Comparison of ENCODE assay signal across 30 cellular contexts in the genomic region with DNA sequence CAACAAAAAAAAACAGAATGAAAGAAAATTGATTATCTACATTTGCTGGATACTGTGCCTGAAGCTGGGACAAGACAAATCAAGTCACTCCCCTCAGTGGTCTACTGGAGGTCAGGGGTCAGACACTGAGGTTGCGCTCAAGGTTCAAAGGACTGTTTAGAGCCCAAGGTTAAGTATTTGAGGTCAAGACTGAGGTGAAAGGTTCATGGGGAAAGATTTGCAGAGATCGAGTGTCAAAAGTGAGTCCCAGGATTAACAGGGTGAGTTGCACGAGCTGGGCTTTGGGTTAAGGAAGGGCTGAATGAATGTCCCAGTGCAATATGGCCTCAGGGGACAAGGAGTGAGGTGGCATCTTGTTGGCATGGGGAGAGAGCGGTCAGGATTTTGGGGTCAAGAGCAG. TPM values are rescaled to one million over a fixed set of nuclear protein-coding genes. Genes with fewer than 3 reads are reported as not detected.
"Had no signal": no experiment of that assay in that cellular context is flagged by ENCODE, and none has a peak within 500 bp of the region (broad histone marks: within the 10 kb centered on the region; RNA-seq: fewer than 3 reads in every experiment).

No MANE protein-coding gene starts in this region.

- H3K27ac ChIP-seq: ascending aorta, body of pancreas, SK-N-MC had no signal

- H3K27me3 Mint-ChIP-seq: activated CD8-positive, alpha-beta T cell treated with anti-CD3 and anti-CD28 coated beads for 36 hours had no signal

- H3K27me3 ChIP-seq: ascending aorta, body of pancreas had no signal

- H3K4me3 Mint-ChIP-seq: activated CD8-positive, alpha-beta T cell treated with anti-CD3 and anti-CD28 coated beads for 36 hours; activated T-cell treated with anti-CD3 and anti-CD28 coated beads, Interleukin-2, amount 50 U/mL, for 72 hours had no signal

- DNase-seq: activated CD4-positive, CD25-positive, alpha-beta regulatory T cell; activated CD8-positive, alpha-beta memory T cell treated with anti-CD3 and anti-CD28 coated beads, Interleukin-2, amount 50 U/mL, for 4 hours; activated CD8-positive, alpha-beta T cell treated with anti-CD3 and anti-CD28 coated beads for 36 hours; activated gamma-delta T cell treated with Interleukin-2 at 50 U/mL for 16 hours; activated naive CD4-positive, alpha-beta T cell treated with anti-CD3 and anti-CD28 coated beads, Interleukin-2, amount 50 U/mL, for 16 hours; activated T-cell treated with anti-CD3 and anti-CD28 coated beads, Interleukin-2, amount 50 U/mL, for 72 hours; body of pancreas; central memory CD4-positive, alpha-beta T cell; Karpas-422; MM.1S; NCI-H1105; NCI-H1436; NCI-H1694 treated with DMSO at 0.1 percent for 48 hours; NCI-H2029 treated with DMSO at 0.1 percent for 48 hours; NCI-H345; NCI-H510A; NCI-H526 treated with DMSO at 0.1 percent for 48 hours; NCI-H82; OCI-M1; RPMI8226; T-cell; T-helper 2 cell; T1000 had no signal

- H3K9me3 ChIP-seq: ascending aorta, body of pancreas had no signal

- H3K9me3 Mint-ChIP-seq: activated CD8-positive, alpha-beta T cell treated with anti-CD3 and anti-CD28 coated beads for 36 hours; T-cell had no signal

- H3K4me3 ChIP-seq: ascending aorta, body of pancreas, SK-N-MC had no signal

- ATAC-seq: activated CD8-positive, alpha-beta T cell treated with anti-CD3 and anti-CD28 coated beads for 36 hours; activated T-cell treated with anti-CD3 and anti-CD28 coated beads, Interleukin-2, amount 50 U/mL, for 72 hours; body of pancreas; Panc1; Right ventricle myocardium inferior; T-cell had no signal

- H3K27ac Mint-ChIP-seq: activated CD8-positive, alpha-beta T cell treated with anti-CD3 and anti-CD28 coated beads for 36 hours; activated T-cell treated with anti-CD3 and anti-CD28 coated beads, Interleukin-2, amount 50 U/mL, for 72 hours; activated T-helper 2 cell treated with anti-CD3 and anti-CD28 coated beads, Interferon-gamma antibody, Interleukin-2, Interleukin-4, amounts not matched to agents 10 μg/mL and 5 μg/mL and 100 μg/mL, durations not matched to agents 14 hours and 24 hours and 36 hours; T-cell had no signal

- FAIRE-seq: TTC549 had no signal

RNA-seq across cellular contexts. Expression of gene APOC1, which starts 26.8 kb away (rescaled TPM):
- total RNA-seq: activated T-cell treated with anti-CD3 and anti-CD28 coated beads, Interleukin-2, amount 50 U/mL, for 72 hours had no signal

RNA-seq across cellular contexts. Expression of gene APOC4, which starts 54.4 kb away (rescaled TPM):
- total RNA-seq: activated CD8-positive, alpha-beta T cell treated with anti-CD3 and anti-CD28 coated beads for 36 hours; activated T-cell treated with anti-CD3 and anti-CD28 coated beads, Interleukin-2, amount 50 U/mL, for 72 hours; activated T-helper 2 cell treated with anti-CD3 and anti-CD28 coated beads, Interferon-gamma antibody, Interleukin-2, Interleukin-4, amounts not matched to agents 10 μg/mL and 5 μg/mL and 100 μg/mL, durations not matched to agents 14 hours and 24 hours and 36 hours; ascending aorta; body of pancreas; bronchial epithelial cell; Right ventricle myocardium inferior; T-cell had no signal
